Comparison of ENCODE assay signal across 16 cellular contexts in the genomic region with DNA sequence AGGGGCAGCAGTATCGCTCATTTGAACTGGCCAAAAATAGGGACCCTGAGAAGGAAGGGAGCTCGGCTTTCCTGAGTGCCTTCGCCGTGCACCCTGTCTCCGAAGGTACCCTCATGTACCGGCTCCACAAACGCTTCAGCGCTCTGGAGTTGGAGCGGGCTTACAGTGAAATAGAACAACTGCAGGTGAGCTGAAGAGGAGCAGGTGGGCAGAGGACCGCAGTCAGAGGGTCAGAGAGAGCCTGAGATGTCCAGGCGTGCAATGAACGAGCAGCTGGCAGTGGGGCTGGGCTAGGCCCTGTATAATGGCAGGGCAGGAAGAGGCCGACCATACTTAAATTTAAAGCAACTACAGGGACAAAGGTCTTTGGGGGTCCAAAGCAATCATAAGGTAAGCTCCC. TPM values are rescaled to one million over a fixed set of nuclear protein-coding genes. Genes with fewer than 3 reads are reported as not detected.
DNase-seq lines count a peak whose midpoint lies in the region; ATAC-seq and TF ChIP-seq lines count a peak whose summit lies in the region.
"Had no signal": no experiment of that assay in that cellular context is flagged by ENCODE, and none has a peak within 500 bp of the region (broad histone marks: within the 10 kb centered on the region; RNA-seq: fewer than 3 reads in every experiment).

No MANE protein-coding gene starts in this region.

- peaks cover 0 to 76% (median 51%) of the 10 kb centered on the region in 6 donors for H3K36me3 ChIP-seq in spleen

- CTCF ChIA-PET in CD4-positive, alpha-beta T cell (lab: Charles Lee) = interaction anchor here (2.3 kb wide), 1 partner anchor 8 kb away, joined by 9 read pairs; no protein-coding TSS in a partner anchor

- intact Hi-C loops in CD4-positive, alpha-beta T cell (cut with DNase I, micrococcal nuclease) = no loop called here
- intact Hi-C loops in spleen (cut with DNase I; ENCODE audit: low total_unique reads) = no loop called here

- no peaks in the 10 kb centered on the region for H3K27me3 Mint-ChIP-seq in CD4-positive, alpha-beta T cell
- H3K27me3 Mint-ChIP-seq in nephron progenitor cell (ENCODE audit: low read depth, poor library complexity) = peaks cover 2% of the 10 kb centered on the region
- H3K27me3 Mint-ChIP-seq: CD4-positive, CD25-positive, alpha-beta regulatory T cell had no signal

- POLR2A ChIA-PET in CD4-positive, alpha-beta T cell (lab: Charles Lee) = no interaction called here

- no peak overlapping the region for H3K4me3 ChIP-seq in spleen
- H3K4me3 ChIP-seq: BLaER1 had no signal

- no peaks in the 10 kb centered on the region for H3K27me3 ChIP-seq in CD4-positive, alpha-beta T cell (ENCODE audit: control insufficient read depth, insufficient read depth, low read length)
- H3K27me3 ChIP-seq in spleen (replicated peaks in 1 of 7) = no peaks in the 10 kb centered on the region
- H3K27me3 ChIP-seq: BLaER1 had no signal

- peaks cover 47% of the 10 kb centered on the region for H3K36me3 Mint-ChIP-seq in CD4-positive, alpha-beta T cell (ENCODE audit: low read depth)
- H3K36me3 Mint-ChIP-seq in nephron progenitor cell (ENCODE audit: low read depth) = peaks cover 4% of the 10 kb centered on the region
- H3K36me3 Mint-ChIP-seq: CD4-positive, CD25-positive, alpha-beta regulatory T cell had no signal

- H3K4me3 Mint-ChIP-seq in CD4-positive, alpha-beta T cell = peak overlapping the region; percentile 34
- no peak overlapping the region for H3K4me3 Mint-ChIP-seq in nephron progenitor cell

- DNase-seq in CD4-positive, alpha-beta T cell = no peak
- DNase-seq in HuH-7.5 (ENCODE audit: low spot score) (peak; percentile 4), nephron progenitor cell (no peak), spleen (peak; percentile 56), caudate nucleus (lab: John Stamatoyannopoulos, UW) (no peak)
- no peak for DNase-seq in activated effector memory CD4-positive, alpha-beta T cell treated with Interleukin-2 at 50 U/mL for 16 hours
- DNase-seq: AML-193; Calu3; CD4-positive, CD25-positive, alpha-beta regulatory T cell; DMS 273 treated with DMSO at 0.1 percent for 48 hours had no signal

- TF ChIP-seq CTCF in CD4-positive, alpha-beta T cell (IDR thresholded peaks at IDR 0.05) = no peak
- TF ChIP-seq CTCF in nephron progenitor cell (IDR thresholded peaks at IDR 0.05) = no peak
- TF ChIP-seq CTCF in spleen (IDR thresholded peaks at IDR 0.05 in 8 of 11, conservative IDR thresholded peaks at IDR 0.05 in 3 of 11) = no peak

- H3K9me3 Mint-ChIP-seq in CD4-positive, alpha-beta T cell = no peaks in the 10 kb centered on the region
- H3K9me3 Mint-ChIP-seq in nephron progenitor cell = no peaks in the 10 kb centered on the region
- H3K9me3 Mint-ChIP-seq: CD4-positive, CD25-positive, alpha-beta regulatory T cell had no signal

- H3K27ac Mint-ChIP-seq in CD4-positive, alpha-beta T cell = no peak overlapping the region
- H3K27ac Mint-ChIP-seq in nephron progenitor cell = peak overlapping the region; percentile 62
- H3K27ac Mint-ChIP-seq: CD4-positive, CD25-positive, alpha-beta regulatory T cell had no signal

- 89 to 96% (median 95%) methylated on average over 13 of the region's 13 CpGs for WGBS in spleen, 5 donors

- peaks cover 39% of the 10 kb centered on the region for H3K4me1 Mint-ChIP-seq in CD4-positive, alpha-beta T cell (ENCODE audit: low read depth)
- peaks cover 38% of the 10 kb centered on the region for H3K4me1 Mint-ChIP-seq in nephron progenitor cell

- peaks cover 13 to 47% (median 31%) of the 10 kb centered on the region in 6 donors for H3K4me1 ChIP-seq in spleen

- no peak for TF ChIP-seq POLR2A in spleen (IDR thresholded peaks at IDR 0.05)

- no peak for ATAC-seq in CD4-positive, alpha-beta T cell (ENCODE audit: poor library complexity)
- ATAC-seq in HG02623 (IDR thresholded peaks at IDR 0.05; ENCODE audit: unreplicated experiment) = no peak
- ATAC-seq: HCT116 had no signal

- H3K9me3 ChIP-seq in CD4-positive, alpha-beta T cell (ENCODE audit: control insufficient read depth, low read length) = no peaks in the 10 kb centered on the region
- H3K9me3 ChIP-seq in spleen = no peaks in the 10 kb centered on the region
- H3K9me3 ChIP-seq: BLaER1 had no signal

- no peak overlapping the region for H3K27ac ChIP-seq in CD4-positive, alpha-beta T cell (ENCODE audit: low read depth, low read length)
- H3K27ac ChIP-seq in spleen (no peak overlapping the region), caudate nucleus (ENCODE audit: low read depth, low read length) (no peak overlapping the region)
- H3K27ac ChIP-seq: BLaER1 had no signal

RNA-seq across cellular contexts. Expression of a gene that starts 4.1 kb away (rescaled TPM):
- total RNA-seq in CD4-positive, alpha-beta T cell = 10 to 100 TPM; 29.6 to 30.5 TPM
- total RNA-seq in spleen = 10 to 100 TPM; 39.9 to 55.4 (median 47.6) TPM
- 10 to 100 TPM; 16.3 to 30.0 (median 27.8) TPM for polyA plus RNA-seq in spleen

RNA-seq across cellular contexts. Expression of a gene that starts 9.4 kb away (rescaled TPM):
- total RNA-seq in CD4-positive, alpha-beta T cell = 10 to 100 TPM; 12.3 to 13.2 TPM
- 10 to 100 TPM; 22.7 to 30.0 (median 29.8) TPM for total RNA-seq in spleen
- 10 to 100 TPM in 2 of 3 donors, 1 to 10 TPM in 1; 9.2 to 19.3 (median 12.9) TPM for polyA plus RNA-seq in spleen

RNA-seq across cellular contexts. Expression of a gene that starts 12.1 kb away (rescaled TPM):
- total RNA-seq in CD4-positive, alpha-beta T cell = 10 to 100 TPM; 11.8 to 14.8 TPM
- total RNA-seq in spleen = 10 to 100 TPM; 12.0 to 40.2 (median 18.1) TPM
- polyA plus RNA-seq in spleen = 10 to 100 TPM in 2 of 3 donors, 1 to 10 TPM in 1; 8.8 to 16.2 (median 15.1) TPM

RNA-seq across cellular contexts. Expression of a gene that starts 26.1 kb away (rescaled TPM):
- not detected for total RNA-seq in CD4-positive, alpha-beta T cell
- total RNA-seq in spleen = not detected
- under 1 TPM in 1 of 3 donors, not detected in 2; 0.24 TPM for polyA plus RNA-seq in spleen
- total RNA-seq: Calu3, Daoy, HT-29 had no signal
- polyA plus RNA-seq: CD4-positive, CD25-positive, alpha-beta regulatory T cell had no signal

RNA-seq across cellular contexts. Expression of a gene that starts 49.4 kb away (rescaled TPM):
- not detected for total RNA-seq in CD4-positive, alpha-beta T cell
- total RNA-seq in spleen = not detected
- not detected for polyA plus RNA-seq in spleen
- total RNA-seq: Calu3; CD4-positive, CD25-positive, alpha-beta regulatory T cell; Daoy; H4; HT-29 had no signal
- polyA plus RNA-seq: CD4-positive, CD25-positive, alpha-beta regulatory T cell had no signal

Comparison
In these comparisons a context has a peak if more than half of its experiments do, and no peak if none do; other contexts are left out.
1. DNase-seq: peak in HuH-7.5 (single experiment) and spleen (single experiment); none in CD4-positive, alpha-beta T cell (0 of 10), nephron progenitor cell (single experiment), caudate nucleus (0 of 61) and activated effector memory CD4-positive, alpha-beta T cell treated with Interleukin-2 at 50 U/mL for 16 hours (single experiment).